ENCODE assay signal across 17 cellular contexts in the genomic region with DNA sequence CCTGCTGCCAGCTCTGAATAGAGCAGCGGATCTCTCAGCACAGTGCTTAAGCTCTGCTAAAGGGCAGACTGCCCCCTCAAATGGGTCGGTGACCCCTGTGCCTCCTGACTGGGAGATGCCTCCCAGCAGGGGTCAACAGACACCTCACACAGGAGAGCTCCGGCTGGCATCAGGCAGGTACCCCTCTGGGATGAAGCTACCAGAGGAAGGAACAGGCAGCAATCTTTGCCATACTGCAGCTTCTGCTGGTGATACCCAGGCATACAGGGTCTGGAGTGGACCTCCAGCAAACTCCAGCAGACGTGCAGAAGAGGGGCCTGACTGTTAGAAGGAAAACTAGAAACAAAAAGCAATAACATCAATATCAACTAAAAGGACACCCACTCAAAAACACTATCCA.
DNase-seq lines count a peak whose midpoint lies in the region.
"Had no signal": no experiment of that assay in that cellular context is flagged by ENCODE, and none has a peak within 500 bp of the region (broad histone marks: within the 10 kb centered on the region; RNA-seq: fewer than 3 reads in every experiment).

No MANE protein-coding gene starts in this region.

- H3K9me3 ChIP-seq in mesenchymal stem cell (ENCODE audit: control insufficient read depth, low read length), result no peaks in the 10 kb centered on the region
- H3K9me3 ChIP-seq: A549, Caco-2 had no signal

- H4K8ac ChIP-seq in mesenchymal stem cell (ENCODE audit: low read length), result no peak overlapping the region

- H3K36me3 ChIP-seq in mesenchymal stem cell (ENCODE audit: control insufficient read depth in 1 of 2, insufficient read depth in 2 of 2, low read depth in 1 of 2, low read length in 2 of 2), result no peaks in the 10 kb centered on the region
- H3K36me3 ChIP-seq: BLaER1 treated with 17β-estradiol and CSF1 and Interleukin-3, amounts not matched to agents 10 nM and 100 nM had no signal

- no peak overlapping the region for H3K9ac ChIP-seq in mesenchymal stem cell (ENCODE audit: low read length)
- H3K9ac ChIP-seq: BLaER1 treated with 17β-estradiol and CSF1 and Interleukin-3, amounts not matched to agents 10 nM and 100 nM had no signal

- H3K27ac ChIP-seq in mesenchymal stem cell (ENCODE audit: low read length, poor library complexity, severe bottlenecking), result no peak overlapping the region
- H3K27ac ChIP-seq: 22Rv1; A549; BLaER1 treated with 17β-estradiol and CSF1 and Interleukin-3, amounts not matched to agents 10 nM and 100 nM; C4-2B had no signal

- H2BK120ac ChIP-seq in mesenchymal stem cell (ENCODE audit: low read depth, low read length), result no peak overlapping the region

- no peak overlapping the region for H2AFZ ChIP-seq in mesenchymal stem cell (ENCODE audit: low read depth, low read length)

- H3K79me1 ChIP-seq in mesenchymal stem cell (replicated peaks; ENCODE audit: low read length, poor library complexity, severe bottlenecking), result no peaks in the 10 kb centered on the region

- peak; percentile 36 for DNase-seq in activated effector memory CD4-positive, alpha-beta T cell treated with anti-CD3 and anti-CD28 coated beads, Interleukin-2, amount 50 U/mL, for 16 hours
- no peak for DNase-seq in activated effector memory CD4-positive, alpha-beta T cell treated with Interleukin-2 at 50 U/mL for 16 hours
- no peak for DNase-seq in mesenchymal stem cell
- DNase-seq in posterior vena cava (ENCODE audit: low spot score), result peak; percentile 68
- no peak for DNase-seq in activated CD8-positive, alpha-beta memory T cell treated with anti-CD3 and anti-CD28 coated beads for 24 hours
- DNase-seq in mucosa of gallbladder (ENCODE audit: low spot score), result no peak
- DNase-seq: AML-193; Caco-2; Calu3; CD4-positive, alpha-beta T cell; CD8-positive, alpha-beta T cell; DMS79 treated with DMSO at 0.1 percent for 48 hours; GF-D8 had no signal

- intact Hi-C loops in posterior vena cava (cut with DNase I), result no loop called here

- H4K91ac ChIP-seq in mesenchymal stem cell (ENCODE audit: low read length), result no peak overlapping the region

- H3K27me3 ChIP-seq in mesenchymal stem cell (ENCODE audit: control insufficient read depth in 1 of 2, insufficient read depth in 1 of 2, low read length in 2 of 2), result no peaks in the 10 kb centered on the region
- H3K27me3 ChIP-seq: BLaER1 treated with 17β-estradiol and CSF1 and Interleukin-3, amounts not matched to agents 10 nM and 100 nM had no signal

- H3K14ac ChIP-seq in mesenchymal stem cell (ENCODE audit: low read length in 2 of 2), result no peak overlapping the region

- no peak overlapping the region for H2BK5ac ChIP-seq in mesenchymal stem cell (ENCODE audit: low read depth, low read length, poor library complexity, severe bottlenecking)

- no peak overlapping the region for H3K4ac ChIP-seq in mesenchymal stem cell (ENCODE audit: low read depth in 1 of 2, low read length in 2 of 2)

- H2AK5ac ChIP-seq in mesenchymal stem cell (ENCODE audit: low read length, severe bottlenecking), result no peak overlapping the region

- WGBS in mesenchymal stem cell, result 94% methylated on average over 3 of the region's 4 CpGs

- peak overlapping the region; percentile 28 for H2BK15ac ChIP-seq in mesenchymal stem cell (ENCODE audit: low read depth, poor library complexity, severe bottlenecking)

- no peak overlapping the region for H2BK12ac ChIP-seq in mesenchymal stem cell (ENCODE audit: low read length in 2 of 2)

- no peaks in the 10 kb centered on the region for H3K4me1 ChIP-seq in mesenchymal stem cell (ENCODE audit: control insufficient read depth, insufficient read depth, low read depth, low read length)
- H3K4me1 ChIP-seq: A549; BLaER1 treated with 17β-estradiol and CSF1 and Interleukin-3, amounts not matched to agents 10 nM and 100 nM; Caco-2 had no signal

- no peak overlapping the region for H3K23ac ChIP-seq in mesenchymal stem cell (ENCODE audit: low read length in 2 of 2)

- H3K4me2 ChIP-seq in mesenchymal stem cell (ENCODE audit: low read length, poor library complexity, severe bottlenecking), result no peak overlapping the region
- H3K4me2 ChIP-seq: A549; BLaER1 treated with 17β-estradiol and CSF1 and Interleukin-3, amounts not matched to agents 10 nM and 100 nM had no signal

- no peak overlapping the region for H3K4me3 ChIP-seq in mesenchymal stem cell (ENCODE audit: insufficient read depth in 1 of 2, low read depth in 1 of 2, low read length in 2 of 2)
- H3K4me3 ChIP-seq: A549; BLaER1 treated with 17β-estradiol and CSF1 and Interleukin-3, amounts not matched to agents 10 nM and 100 nM had no signal

- H3K18ac ChIP-seq in mesenchymal stem cell (ENCODE audit: low read depth in 1 of 2, low read length in 2 of 2), result no peak overlapping the region

Comparison
In these comparisons a context has a peak if more than half of its experiments do, and no peak if none do; other contexts are left out.
1. DNase-seq: peak in activated effector memory CD4-positive, alpha-beta T cell treated with anti-CD3 and anti-CD28 coated beads, Interleukin-2, amount 50 U/mL, for 16 hours (single experiment) and posterior vena cava (single experiment); none in activated effector memory CD4-positive, alpha-beta T cell treated with Interleukin-2 at 50 U/mL for 16 hours (single experiment), mesenchymal stem cell (single experiment), activated CD8-positive, alpha-beta memory T cell treated with anti-CD3 and anti-CD28 coated beads for 24 hours (single experiment) and mucosa of gallbladder (single experiment).